Comparison of ENCODE assay signal across 7 cellular contexts in genomic region chr19:12794196-12794921, GRCh38. TPM values are rescaled to one million over a fixed set of nuclear protein-coding genes. Genes with fewer than 3 reads are reported as not detected.
A peak's percentile ranks its signal among the peaks of the same experiment; 100 is the strongest.
DNase-seq lines count a peak whose midpoint lies in the region; ATAC-seq, FAIRE-seq and TF ChIP-seq lines count a peak whose summit lies in the region.

No MANE protein-coding gene starts in this region.

- H3F3A ChIP-seq in SU-DHL-6 (ENCODE audit: insufficient read depth), result peaks cover 26% of the 10 kb centered on the region

- FAIRE-seq in GM12891 (lab: Jason Lieb, UNC), result no peak

- H3K4me3 ChIP-seq in SU-DHL-6 (ENCODE audit: insufficient read depth, low read length, poor library complexity, severe bottlenecking), result peak overlapping the region; percentile 60
- H3K4me3 ChIP-seq in fibroblast of the aortic adventitia (ENCODE audit: low read depth, low read length), result peak overlapping the region; percentile 98
- peak overlapping the region; percentile 96 for H3K4me3 ChIP-seq in skeletal muscle satellite cell (ENCODE audit: low read length)

- TF ChIP-seq POLR2A in GM12891 (IDR thresholded peaks at IDR 0.05; ENCODE audit: low read depth, low read length), result no peak

- ATAC-seq in sciatic nerve, result no peak

- H4K20me1 ChIP-seq in SU-DHL-6 (ENCODE audit: low read depth, low read length), result no peaks in the 10 kb centered on the region

- intact Hi-C loops in sciatic nerve (cut with DNase I), result loop anchor here (2.0 kb wide), 1 partner anchor 18 kb away; no protein-coding TSS in a partner anchor

- peak overlapping the region; percentile 56 for H3K27ac ChIP-seq in SU-DHL-6 (ENCODE audit: low read depth, low read length)

- H3K4me2 ChIP-seq in SU-DHL-6 (ENCODE audit: low read depth, low read length, poor library complexity, severe bottlenecking) (peak overlapping the region; percentile 94), skeletal muscle satellite cell (ENCODE audit: low read length) (peak overlapping the region; percentile 91)

- H3K9ac ChIP-seq in SU-DHL-6 (ENCODE audit: low read length), result peak overlapping the region; percentile 77
- peak overlapping the region; percentile 98 for H3K9ac ChIP-seq in skeletal muscle satellite cell (ENCODE audit: low read depth, low read length)

- H3K27me3 ChIP-seq in SU-DHL-6 (ENCODE audit: low read length) (no peaks in the 10 kb centered on the region), skeletal muscle satellite cell (ENCODE audit: control insufficient read depth, insufficient read depth, low read length) (no peaks in the 10 kb centered on the region)

- DNase-seq in GM12891 (ENCODE audit: insufficient read length, low spot score) (no peak), fibroblast of the aortic adventitia (ENCODE audit: low read depth) (peak; percentile 75), sciatic nerve (ENCODE audit: low spot score) (no peak), NCI-H345 treated with DMSO at 0.1 percent for 48 hours (lab: John Stamatoyannopoulos, UW; ENCODE audit: unreplicated experiment) (no peak), amniotic stem cell (lab: John Stamatoyannopoulos, UW) (no peak)

- H3K9me2 ChIP-seq in SU-DHL-6 (replicated peaks; ENCODE audit: insufficient read depth, low read length), result no peaks in the 10 kb centered on the region

- H3K79me2 ChIP-seq in SU-DHL-6 (ENCODE audit: insufficient read depth, low read length), result no peaks in the 10 kb centered on the region

- H3K9me3 ChIP-seq in SU-DHL-6 (ENCODE audit: insufficient read depth, low read length) (no peaks in the 10 kb centered on the region), skeletal muscle satellite cell (replicated peaks; ENCODE audit: low read length) (no peaks in the 10 kb centered on the region)

- peaks cover 26% of the 10 kb centered on the region for H3K4me1 ChIP-seq in skeletal muscle satellite cell (ENCODE audit: control insufficient read depth, insufficient read depth, low read length)

- no peaks in the 10 kb centered on the region for H3K36me3 ChIP-seq in SU-DHL-6 (ENCODE audit: low read length)
- H3K36me3 ChIP-seq in skeletal muscle satellite cell (ENCODE audit: insufficient read depth, low read length), result peaks cover 11% of the 10 kb centered on the region

- peak overlapping the region; percentile 65 for H2AFZ ChIP-seq in SU-DHL-6 (ENCODE audit: low read depth, low read length, severe bottlenecking)

- no peak for TF ChIP-seq CTCF in SU-DHL-6 (IDR thresholded peaks at IDR 0.05; ENCODE audit: insufficient read depth, low read length, poor library complexity, severe bottlenecking)
- TF ChIP-seq CTCF in fibroblast of the aortic adventitia (IDR thresholded peaks at IDR 0.05; ENCODE audit: insufficient read depth, low read length), result no peak

TF ChIP-seq in GM12891, 5 proteins besides CTCF, POLR2A, EP300 and RAD21:
- TF ChIP-seq TAF1 (IDR thresholded peaks at IDR 0.05; ENCODE audit: low read depth, low read length), result no peak
- TF ChIP-seq SPI1 (IDR thresholded peaks at IDR 0.05; ENCODE audit: low read depth, low read length), result peak; percentile 16; the same call in 1 of the 2 replicates

RNA-seq across cellular contexts. Expression of gene JUNB, which starts 3.1 kb away (rescaled TPM):
- 85.5 TPM for polyA plus RNA-seq in GM12891 (2012; ENCODE audit: low read depth, missing spikeins)
- total RNA-seq in fibroblast of the aortic adventitia (ENCODE audit: low replicate concordance) (87.9 and 263 TPM in 2 replicates), sciatic nerve (279 TPM)
- 103 and 132 TPM in 2 replicates for total RNA-seq in skeletal muscle satellite cell (2012; rRNA removed)

RNA-seq across cellular contexts. Expression of gene PRDX2, which starts 7.2 kb away (rescaled TPM):
- 154 TPM for polyA plus RNA-seq in GM12891 (2012; ENCODE audit: low read depth, missing spikeins)
- total RNA-seq in fibroblast of the aortic adventitia (ENCODE audit: low replicate concordance), result 66.7 and 163 TPM in 2 replicates
- 112 and 139 TPM in 2 replicates for total RNA-seq in skeletal muscle satellite cell (2012; rRNA removed)
- total RNA-seq in sciatic nerve, result 117 TPM

RNA-seq across cellular contexts. Expression of gene THSD8, which starts 7.5 kb away (rescaled TPM):
- polyA plus RNA-seq in GM12891 (2012; ENCODE audit: low read depth, missing spikeins), result 9.6 TPM
- total RNA-seq in fibroblast of the aortic adventitia (ENCODE audit: low replicate concordance) (not detected in 2 replicates), sciatic nerve (2.4 TPM)
- total RNA-seq in skeletal muscle satellite cell (2012; rRNA removed), result not detected in 2 replicates

RNA-seq across cellular contexts. Expression of gene RNASEH2A, which starts 12.0 kb away (rescaled TPM):
- 31.7 TPM for polyA plus RNA-seq in GM12891 (2012; ENCODE audit: low read depth, missing spikeins)
- 12.8 and 37.4 TPM in 2 replicates for total RNA-seq in fibroblast of the aortic adventitia (ENCODE audit: low replicate concordance)
- 25.6 and 28.4 TPM in 2 replicates for total RNA-seq in skeletal muscle satellite cell (2012; rRNA removed)
- 5.1 TPM for total RNA-seq in sciatic nerve

RNA-seq across cellular contexts. Expression of gene HOOK2, which starts 19.0 kb away (rescaled TPM):
- polyA plus RNA-seq in GM12891 (2012; ENCODE audit: low read depth, missing spikeins), result 8.8 TPM
- 15.5 and 31.2 TPM in 2 replicates for total RNA-seq in fibroblast of the aortic adventitia (ENCODE audit: low replicate concordance)
- 9.1 and 12.2 TPM in 2 replicates for total RNA-seq in skeletal muscle satellite cell (2012; rRNA removed)
- 45.1 TPM for total RNA-seq in sciatic nerve
